18 cellular contexts compared by ENCODE assay signal in the genomic region with DNA sequence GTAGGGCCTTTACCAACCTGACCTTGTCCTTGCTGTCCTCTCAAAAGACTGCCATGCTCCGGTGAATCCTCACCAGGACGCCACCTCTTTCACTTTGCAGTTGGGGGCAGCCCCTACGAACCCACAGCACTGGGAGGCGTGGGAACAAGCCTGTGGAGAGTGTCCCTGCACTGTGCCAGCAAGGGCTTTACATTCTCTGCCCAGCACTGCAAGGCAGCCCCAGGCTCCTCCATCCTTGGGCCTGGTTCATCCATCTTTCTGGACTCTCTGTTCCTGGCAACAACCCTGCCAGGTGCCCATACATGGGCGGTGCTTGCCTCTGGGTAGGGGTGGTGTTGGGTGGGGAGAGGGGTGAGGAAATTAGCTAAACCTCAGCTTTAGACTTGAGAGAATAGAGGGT. TPM values are rescaled to one million over a fixed set of nuclear protein-coding genes. Genes with fewer than 3 reads are reported as not detected.
DNase-seq lines count a peak whose midpoint lies in the region; ATAC-seq and TF ChIP-seq lines count a peak whose summit lies in the region.
"Had no signal": no experiment of that assay in that cellular context is flagged by ENCODE, and none has a peak within 500 bp of the region (broad histone marks: within the 10 kb centered on the region; RNA-seq: fewer than 3 reads in every experiment).

No MANE protein-coding gene starts in this region.

- TF ChIP-seq CTCF in CD14-positive monocyte (IDR thresholded peaks at IDR 0.05) (no peak), coronary artery (IDR thresholded peaks at IDR 0.05) (no peak), sigmoid colon (IDR thresholded peaks at IDR 0.05) (no peak)

- no peaks in the 10 kb centered on the region for H3K9me3 ChIP-seq in sigmoid colon
- H3K9me3 ChIP-seq: SJCRH30 had no signal

- peak overlapping the region in 1 of 2 donors; percentile 46 for H3K4me3 Mint-ChIP-seq in CD14-positive monocyte
- H3K4me3 Mint-ChIP-seq: CD4-positive, CD25-positive, alpha-beta regulatory T cell had no signal

- no peaks in the 10 kb centered on the region for H3K4me1 Mint-ChIP-seq in CD14-positive monocyte

- H3K27me3 Mint-ChIP-seq in CD14-positive monocyte (ENCODE audit: low read depth in 3 of 3) = peaks cover 68 to 81% (median 68%) of the 10 kb centered on the region in 3 donors

- 60 to 72% methylated on average over 5 of the region's 5 CpGs for WGBS in sigmoid colon, 2 donors

- H3K27ac ChIP-seq in coronary artery (no peak overlapping the region), sigmoid colon (no peak overlapping the region)
- H3K27ac ChIP-seq: RWPE1, SJCRH30 had no signal

- peak; percentile 27 for DNase-seq in CD14-positive monocyte (ENCODE audit: low spot score)
- DNase-seq in D341Med (ENCODE audit: low spot score) = peak; percentile 22
- DNase-seq in coronary artery (ENCODE audit: low spot score) = peak; percentile 50
- DNase-seq in sigmoid colon = peak; percentile 32
- DNase-seq in SKM-1 treated with dmso at 0.1 percent for 144 hours (lab: John Stamatoyannopoulos, UW; ENCODE audit: unreplicated experiment) = no peak
- DNase-seq in NCI-H526 (lab: John Stamatoyannopoulos, UW) = no peak
- DNase-seq: CD4-positive, CD25-positive, alpha-beta regulatory T cell; HCEC 1CT; MM.1S; NCI-H1105; NCI-H1694 treated with DMSO at 0.1 percent for 48 hours; NCI-H2107; NCI-H345; NCI-H69; SJCRH30 had no signal

- H3K27ac Mint-ChIP-seq in CD14-positive monocyte = no peak overlapping the region
- H3K27ac Mint-ChIP-seq: CD4-positive, CD25-positive, alpha-beta regulatory T cell had no signal

- H3K4me3 ChIP-seq in coronary artery (no peak overlapping the region), sigmoid colon (no peak overlapping the region)
- H3K4me3 ChIP-seq: SJCRH30 had no signal

- H3K27me3 ChIP-seq in sigmoid colon = peaks cover 32 to 94% (median 60%) of the 10 kb centered on the region in 3 donors
- H3K27me3 ChIP-seq: SJCRH30 had no signal

- H3K9me3 Mint-ChIP-seq in CD14-positive monocyte = peaks cover 0 to 28% (median 14%) of the 10 kb centered on the region in 7 donors

- H3K36me3 Mint-ChIP-seq in CD14-positive monocyte = peaks cover 0 to 6% of the 10 kb centered on the region in 2 donors
- H3K36me3 Mint-ChIP-seq: CD4-positive, CD25-positive, alpha-beta regulatory T cell had no signal

- intact Hi-C loops in CD14-positive monocyte (cut with micrococcal nuclease) (no loop called here), sigmoid colon (cut with DNase I) (no loop called here)

- H3K36me3 ChIP-seq in sigmoid colon = no peaks in the 10 kb centered on the region
- H3K36me3 ChIP-seq: SJCRH30 had no signal

- H3K4me1 ChIP-seq in sigmoid colon = peaks cover 0 to 24% (median 13%) of the 10 kb centered on the region in 4 donors
- H3K4me1 ChIP-seq: Caco-2, SJCRH30 had no signal

- no peak for TF ChIP-seq EP300 in sigmoid colon (IDR thresholded peaks at IDR 0.05)

- no peak for TF ChIP-seq POLR2A in sigmoid colon (IDR thresholded peaks at IDR 0.05)

- no peak for ATAC-seq in GM21526 (IDR thresholded peaks at IDR 0.05; ENCODE audit: low FRiP score, unreplicated experiment)

RNA-seq across cellular contexts. Expression of a gene that starts 1.4 kb away (rescaled TPM):
- polyA plus RNA-seq in CD14-positive monocyte (not detected), sigmoid colon (under 1 TPM in 1 of 3 donors, not detected in 2; 0.57 TPM)
- total RNA-seq in sigmoid colon = under 1 TPM in 1 of 4 donors, not detected in 3; 0.41 TPM
- total RNA-seq: CD4-positive, CD25-positive, alpha-beta regulatory T cell; SJCRH30 had no signal
- polyA plus RNA-seq: CD4-positive, CD25-positive, alpha-beta regulatory T cell had no signal

RNA-seq across cellular contexts. Expression of a gene that starts 5.1 kb away (rescaled TPM):
- polyA plus RNA-seq in CD14-positive monocyte (not detected), sigmoid colon (under 1 TPM in 1 of 3 donors, not detected in 2; 0.98 TPM)
- total RNA-seq in sigmoid colon = 1 to 10 TPM in 1 of 4 donors, under 1 TPM in 2, not detected in 1; 0.16 to 2.5 (median 0.68) TPM
- total RNA-seq: Caco-2; CD4-positive, CD25-positive, alpha-beta regulatory T cell; SJCRH30 had no signal
- polyA plus RNA-seq: CD4-positive, CD25-positive, alpha-beta regulatory T cell had no signal

Comparison
In these comparisons a context has a peak if more than half of its experiments do, and no peak if none do; other contexts are left out.
1. DNase-seq: peak in CD14-positive monocyte (single experiment), D341Med (single experiment), coronary artery (single experiment) and sigmoid colon (single experiment); none in SKM-1 treated with dmso at 0.1 percent for 144 hours (single experiment) and NCI-H526 (0 of 2).